Comparison of ENCODE assay signal across 11 cellular contexts in genomic region chr18:24515721-24516120, GRCh38. TPM values are rescaled to one million over a fixed set of nuclear protein-coding genes. Genes with fewer than 3 reads are reported as not detected.
"Had no signal": no experiment of that assay in that cellular context is flagged by ENCODE, and none has a peak within 500 bp of the region (broad histone marks: within the 10 kb centered on the region; RNA-seq: fewer than 3 reads in every experiment).

No MANE protein-coding gene starts in this region.

- H3K36me3 Mint-ChIP-seq: IgD-negative memory B cell had no signal

- H3K4me1 ChIP-seq: HAP-1 had no signal

- H3K4me3 Mint-ChIP-seq: HFFc6, IgD-negative memory B cell had no signal

- H3K27ac Mint-ChIP-seq: HFFc6, IgD-negative memory B cell had no signal

- H3K4me2 ChIP-seq: KMS-11 had no signal

- H3K9me3 Mint-ChIP-seq: HFFc6, IgD-negative memory B cell had no signal

- H3K27ac ChIP-seq: HL-60, KMS-11 had no signal

- H3K36me3 ChIP-seq: HAP-1 had no signal

- DNase-seq: GOT3, H7, HFFc6, KBM-7 had no signal

- H3K4me3 ChIP-seq: HAP-1 had no signal

- ATAC-seq: HCT116, HepG2 had no signal

- H3K4me1 Mint-ChIP-seq: IgD-negative memory B cell had no signal

RNA-seq across cellular contexts. Expression of gene HRH4, which starts 55.3 kb away (rescaled TPM):
- total RNA-seq: H7, HepG2, HFFc6, HT1080 had no signal
- polyA plus RNA-seq: HepG2, IgD-negative memory B cell had no signal
